Comparison of ENCODE assay signal across 18 cellular contexts in the genomic region with DNA sequence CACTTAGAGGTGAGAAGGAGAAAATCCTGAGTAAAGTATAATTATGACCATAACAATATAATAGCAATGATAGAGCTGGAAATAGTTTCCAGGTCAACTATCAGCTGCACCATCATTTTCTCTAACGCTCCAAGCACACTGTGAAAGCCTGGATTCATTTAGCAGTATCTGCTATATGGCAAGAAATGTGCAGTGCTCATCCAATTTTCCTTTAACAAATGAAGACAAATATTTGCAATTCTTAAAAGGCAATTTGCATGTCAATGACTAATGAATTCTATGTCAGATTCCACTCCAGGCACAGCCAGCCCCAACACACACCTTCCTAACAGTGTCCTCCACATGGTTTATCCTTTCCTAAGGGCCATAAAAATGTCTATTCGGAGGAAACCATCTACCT. TPM values are rescaled to one million over a fixed set of nuclear protein-coding genes. Genes with fewer than 3 reads are reported as not detected.
DNase-seq lines count a peak whose midpoint lies in the region; ATAC-seq, FAIRE-seq and TF ChIP-seq lines count a peak whose summit lies in the region.
"Had no signal": no experiment of that assay in that cellular context is flagged by ENCODE, and none has a peak within 500 bp of the region (broad histone marks: within the 10 kb centered on the region; RNA-seq: fewer than 3 reads in every experiment).

No MANE protein-coding gene starts in this region.

- H4K20me1 ChIP-seq in astrocyte (ENCODE audit: insufficient read depth, low read length), result no peaks in the 10 kb centered on the region

- no peak overlapping the region for H2AFZ ChIP-seq in astrocyte (ENCODE audit: low read depth, low read length)

- no peak for ATAC-seq in omental fat pad (ENCODE audit: low FRiP score)

- no peaks in the 10 kb centered on the region for H3K79me2 ChIP-seq in astrocyte (ENCODE audit: insufficient read depth, low read length)

- FAIRE-seq in astrocyte (lab: Jason Lieb, UNC), result no peak
- FAIRE-seq: GM12891 had no signal

- H3K4me1 Mint-ChIP-seq in astrocyte (ENCODE audit: low read depth, unreplicated experiment) (no peaks in the 10 kb centered on the region), osteocyte (ENCODE audit: unreplicated experiment) (peaks cover 39% of the 10 kb centered on the region)

- no peaks in the 10 kb centered on the region for H3K27me3 ChIP-seq in HAP-1 (ENCODE audit: low read depth)
- H3K27me3 ChIP-seq in astrocyte (ENCODE audit: insufficient read depth, low read length), result no peaks in the 10 kb centered on the region
- H3K27me3 ChIP-seq: Peyer's patch had no signal

- H3K4me2 ChIP-seq in astrocyte (ENCODE audit: low read length), result no peak overlapping the region
- H3K4me2 ChIP-seq: KMS-11 had no signal

- no peak for TF ChIP-seq CTCF in astrocyte (IDR thresholded peaks at IDR 0.05; ENCODE audit: insufficient read depth, low read depth, low read length)
- no peak for TF ChIP-seq CTCF in osteocyte (IDR thresholded peaks at IDR 0.05)
- no peak for TF ChIP-seq CTCF in omental fat pad (IDR thresholded peaks at IDR 0.05)

- in situ Hi-C loops in HAP-1 (cut with MboI; ENCODE audit: low sequenced_read_pairs), result loop anchor here (10.0 kb wide), 1 partner anchor 55 kb away; no protein-coding TSS in a partner anchor

- H3K27ac Mint-ChIP-seq in astrocyte (ENCODE audit: unreplicated experiment), result no peak overlapping the region
- H3K27ac Mint-ChIP-seq in osteocyte (ENCODE audit: unreplicated experiment), result peak overlapping the region; percentile 85

- H3K4me1 ChIP-seq in HAP-1 (peaks cover 90% of the 10 kb centered on the region), astrocyte (ENCODE audit: insufficient read depth, low read length) (peaks cover 14% of the 10 kb centered on the region)

- no peaks in the 10 kb centered on the region for H3K36me3 Mint-ChIP-seq in astrocyte (ENCODE audit: low read depth, unreplicated experiment)
- no peaks in the 10 kb centered on the region for H3K36me3 Mint-ChIP-seq in osteocyte (ENCODE audit: unreplicated experiment)

- H3K4me3 ChIP-seq in HAP-1 (no peak overlapping the region), astrocyte (ENCODE audit: insufficient read depth, low read depth, low read length) (no peak overlapping the region)
- H3K4me3 ChIP-seq: Peyer's patch had no signal

- no peak overlapping the region for H3K9ac ChIP-seq in astrocyte (ENCODE audit: low read length)
- H3K9ac ChIP-seq: KMS-11 had no signal

- H3K4me3 Mint-ChIP-seq in astrocyte (ENCODE audit: unreplicated experiment) (no peak overlapping the region), osteocyte (ENCODE audit: unreplicated experiment) (no peak overlapping the region)

- H3K9me3 ChIP-seq in HAP-1 (no peaks in the 10 kb centered on the region), astrocyte (ENCODE audit: insufficient read depth, low read depth, low read length) (no peaks in the 10 kb centered on the region)
- H3K9me3 ChIP-seq: Peyer's patch had no signal

- H3K9me3 Mint-ChIP-seq in astrocyte (ENCODE audit: unreplicated experiment), result no peaks in the 10 kb centered on the region
- H3K9me3 Mint-ChIP-seq in osteocyte (ENCODE audit: unreplicated experiment), result no peaks in the 10 kb centered on the region

- peak overlapping the region; percentile 64 for H3K27ac ChIP-seq in astrocyte (ENCODE audit: low read depth, low read length)
- H3K27ac ChIP-seq: KMS-11, Peyer's patch had no signal

- H3K27me3 Mint-ChIP-seq in astrocyte (ENCODE audit: low read depth, unreplicated experiment) (no peaks in the 10 kb centered on the region), osteocyte (ENCODE audit: unreplicated experiment) (no peaks in the 10 kb centered on the region)

- H3K36me3 ChIP-seq in HAP-1 (replicated peaks) (no peaks in the 10 kb centered on the region; the same call in 1 of the 2 replicates), astrocyte (ENCODE audit: insufficient read depth, low read length) (no peaks in the 10 kb centered on the region)
- H3K36me3 ChIP-seq: Peyer's patch had no signal

- DNase-seq in HAP-1 (ENCODE audit: low spot score in 2 of 2) (peak; percentile 71 to 96), NCI-H526 (lab: John Stamatoyannopoulos, UW) (peak; percentile 78 to 91), astrocyte (ENCODE audit: low read depth) (no peak), osteocyte (ENCODE audit: extremely low spot score, unreplicated experiment) (no peak), NCI-H1694 treated with DMSO at 0.1 percent for 48 hours (lab: John Stamatoyannopoulos, UW) (no peak), NCI-H187 treated with DMSO at 0.1 percent for 48 hours (lab: John Stamatoyannopoulos, UW) (no peak), omental fat pad (ENCODE audit: low spot score) (no peak)
- DNase-seq: C1 segment of cervical spinal cord, DMS 273 treated with DMSO at 0.1 percent for 48 hours, GF-D8, NCI-H1092, NCI-H146, NCI-H82, Peyer's patch, SHP77 had no signal

RNA-seq across cellular contexts. Expression of a gene that starts 12.7 kb away (rescaled TPM):
- total RNA-seq in astrocyte (2.1 and 4.1 TPM in 2 replicates), osteocyte (15.3 and 19.2 TPM in 2 replicates), omental fat pad (under 1 TPM; 0.19 to 0.44 (median 0.28) TPM)
- total RNA-seq: T-helper 1 cell treated with Interleukin-12 subunit alpha and Interleukin-12 subunit beta and Interleukin-4 antibody, amounts not matched to agents 30 ng/mL and 1 ng/mL, for 36 hours had no signal

Comparison
In these comparisons a context has a peak if more than half of its experiments do, and no peak if none do; other contexts are left out.
1. DNase-seq: peak in HAP-1 (2 of 2) and NCI-H526 (2 of 2); none in astrocyte (single experiment), osteocyte (single experiment), NCI-H1694 treated with DMSO at 0.1 percent for 48 hours (single experiment), NCI-H187 treated with DMSO at 0.1 percent for 48 hours (single experiment) and omental fat pad (single experiment).